Comparison of ENCODE assay signal across 18 cellular contexts in genomic region chr5:5788793-5789192, GRCh38.
"Had no signal": no experiment of that assay in that cellular context is flagged by ENCODE, and none has a peak within 500 bp of the region (broad histone marks: within the 10 kb centered on the region; RNA-seq: fewer than 3 reads in every experiment).

No MANE protein-coding gene starts in this region.

- H3K27ac ChIP-seq: dorsolateral prefrontal cortex, hepatocyte, neutrophil, psoas muscle, sigmoid colon, skin epidermis had no signal

- H3K36me3 ChIP-seq: neutrophil, sigmoid colon had no signal

- H3K79me2 ChIP-seq: hepatocyte had no signal

- H3K4me1 ChIP-seq: psoas muscle had no signal

- ATAC-seq: left colon; left ventricle myocardium superior; naive thymus-derived CD4-positive, alpha-beta T cell; psoas muscle had no signal

- H2AFZ ChIP-seq: hepatocyte had no signal

- H3K27ac Mint-ChIP-seq: naive thymus-derived CD4-positive, alpha-beta T cell; nephron progenitor cell had no signal

- DNase-seq: cortex of kidney; dorsolateral prefrontal cortex; effector CD8-positive, alpha-beta T cell; foreskin melanocyte; left colon; left ventricle myocardium superior; naive thymus-derived CD4-positive, alpha-beta T cell; nephron progenitor cell; psoas muscle; sigmoid colon; stimulated activated CD4-positive, alpha-beta T cell treated with anti-CD3 and anti-CD28 coated beads, Interleukin-2, amount 100 ng/mL, for 24 hours; stimulated activated CD4-positive, alpha-beta T cell treated with anti-CD3 and anti-CD28 coated beads, Interleukin-4, amount 100 ng/mL, for 4 hours; stimulated activated naive CD4-positive, alpha-beta T cell; trophoblast cell had no signal

- H3K27me3 ChIP-seq: hepatocyte, neutrophil, sigmoid colon had no signal

- H3K9me3 ChIP-seq: neutrophil had no signal

- H3K4me2 ChIP-seq: hepatocyte had no signal

- H3K4me3 Mint-ChIP-seq: naive thymus-derived CD4-positive, alpha-beta T cell; nephron progenitor cell had no signal

- H3K4me3 ChIP-seq: dorsolateral prefrontal cortex, hepatocyte, lung, psoas muscle, sigmoid colon, skin epidermis had no signal
